16 cellular contexts compared by ENCODE assay signal in the genomic region with DNA sequence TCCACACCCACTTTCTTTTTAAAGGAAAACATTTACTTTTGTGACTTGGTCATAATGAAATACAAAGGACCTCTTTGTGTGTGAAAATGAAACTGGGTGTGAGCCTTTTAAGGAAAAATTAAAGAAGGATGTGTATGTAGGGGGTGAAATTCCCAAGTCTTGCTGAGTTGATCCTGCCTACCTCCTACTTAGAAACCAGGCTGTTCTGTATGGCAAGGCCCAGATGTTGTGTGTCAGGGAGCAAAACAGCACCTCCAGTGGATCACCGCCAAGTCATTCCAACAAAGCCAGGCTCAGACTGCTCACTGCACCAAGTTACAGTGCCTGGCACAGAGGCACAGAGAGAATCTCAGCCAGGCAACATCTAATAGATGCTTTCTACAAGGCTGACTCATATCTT.
A peak's percentile ranks its signal among the peaks of the same experiment; 100 is the strongest.
DNase-seq lines count a peak whose midpoint lies in the region; ATAC-seq and FAIRE-seq lines count a peak whose summit lies in the region.
"Had no signal": no experiment of that assay in that cellular context is flagged by ENCODE, and none has a peak within 500 bp of the region (broad histone marks: within the 10 kb centered on the region; RNA-seq: fewer than 3 reads in every experiment).

No MANE protein-coding gene starts in this region.

- H3K4me2 ChIP-seq in neuronal stem cell (ENCODE audit: insufficient read depth, low read length, poor library complexity, severe bottlenecking): no peak overlapping the region

- no peak for FAIRE-seq in small intestine (lab: Jason Lieb, UNC)
- FAIRE-seq: kidney had no signal

- DNase-seq in MG63 (peak; percentile 39), cerebellar cortex (ENCODE audit: low spot score) (peak; percentile 1), hypothalamus (lab: John Stamatoyannopoulos, UW) (peak in 39 of 51 donors; percentile 1 to 57 (median 27)), superior temporal gyrus (ENCODE audit: extremely low spot score) (peak; percentile 79), neuronal stem cell (ENCODE audit: low spot score) (no peak), small intestine (no peak)
- DNase-seq: amniotic stem cell; CD4-positive, CD25-positive, alpha-beta regulatory T cell; kidney; NCI-H1092 treated with DMSO at 0.1 percent for 48 hours; NCI-H524 had no signal

- H4K8ac ChIP-seq in neuronal stem cell (ENCODE audit: low read depth, low read length): no peak overlapping the region

- H3K36me3 ChIP-seq in MG63 (no peaks in the 10 kb centered on the region), neuronal stem cell (replicated peaks in 1 of 2; ENCODE audit: control insufficient read depth in 2 of 2, insufficient read depth in 2 of 2, low read length in 2 of 2) (no peaks in the 10 kb centered on the region), small intestine (ENCODE audit: control insufficient read depth in 2 of 2, insufficient read depth in 2 of 2, low read length in 2 of 2) (no peaks in the 10 kb centered on the region)
- H3K36me3 ChIP-seq: SJSA1 had no signal

- H3K9me3 ChIP-seq in MG63 (no peaks in the 10 kb centered on the region), neuronal stem cell (replicated peaks in 1 of 2; ENCODE audit: control insufficient read depth in 2 of 2, insufficient read depth in 1 of 2, low read depth in 1 of 2, low read length in 2 of 2) (no peaks in the 10 kb centered on the region), small intestine (ENCODE audit: control insufficient read depth, low read depth) (no peaks in the 10 kb centered on the region)

- H3K4me1 ChIP-seq in neuronal stem cell (ENCODE audit: control insufficient read depth in 2 of 2, insufficient read depth in 1 of 2, low read depth in 1 of 2, low read length in 2 of 2) (peaks cover 0 to 4% of the 10 kb centered on the region in 2 donors), small intestine (ENCODE audit: control insufficient read depth in 2 of 2, insufficient read depth in 1 of 2, low read depth in 1 of 2, low read length in 1 of 2) (no peaks in the 10 kb centered on the region)
- H3K4me1 ChIP-seq: SJSA1 had no signal

- no peak overlapping the region for H2AFZ ChIP-seq in neuronal stem cell (ENCODE audit: low read length)

- ATAC-seq in GM21367 (IDR thresholded peaks at IDR 0.05; ENCODE audit: unreplicated experiment): no peak
- no peak for ATAC-seq in HG03139 (IDR thresholded peaks at IDR 0.05; ENCODE audit: unreplicated experiment)
- ATAC-seq: esophagus mucosa had no signal

- H3K27me3 ChIP-seq in MG63: no peaks in the 10 kb centered on the region
- no peaks in the 10 kb centered on the region for H3K27me3 ChIP-seq in neuronal stem cell (ENCODE audit: control insufficient read depth in 3 of 3, insufficient read depth in 3 of 3, low read depth in 1 of 3, low read length in 3 of 3)
- H3K27me3 ChIP-seq in small intestine (ENCODE audit: control insufficient read depth in 2 of 2, insufficient read depth in 2 of 2, low read length in 2 of 2): no peaks in the 10 kb centered on the region
- H3K27me3 ChIP-seq: SJSA1 had no signal

- H3K23ac ChIP-seq in neuronal stem cell (ENCODE audit: low read depth, low read length, poor library complexity): no peak overlapping the region

- WGBS in neuronal stem cell (ENCODE audit: extremely low coverage in 2 of 2, insufficient read length in 2 of 2, insufficient replicate concordance in 1 of 2), 2 donors: no CpG with 5 or more reads among the region's 1 CpG
- 63 to 89% (median 85%) methylated on average over 1 of the region's 1 CpG for WGBS in small intestine, 3 donors

- H3K14ac ChIP-seq in neuronal stem cell (ENCODE audit: low read length): no peak overlapping the region

- no peak overlapping the region for H3K27ac ChIP-seq in neuronal stem cell (replicated peaks; ENCODE audit: low read length)
- H3K27ac ChIP-seq in small intestine (ENCODE audit: low read depth in 1 of 2, low read length in 1 of 2): no peak overlapping the region
- H3K27ac ChIP-seq: SJSA1, VCaP had no signal

- no peak overlapping the region for H2BK15ac ChIP-seq in neuronal stem cell (ENCODE audit: low read length)

- no peak overlapping the region for H3K9ac ChIP-seq in neuronal stem cell (ENCODE audit: low read depth, low read length, poor library complexity)

- no peak overlapping the region for H2BK120ac ChIP-seq in neuronal stem cell (ENCODE audit: low read depth, low read length)

- H3K4me3 ChIP-seq in MG63 (no peak overlapping the region), neuronal stem cell (ENCODE audit: low read length in 2 of 2) (no peak overlapping the region), small intestine (ENCODE audit: low read depth in 1 of 2, low read length in 2 of 2) (no peak overlapping the region)
- H3K4me3 ChIP-seq: SJSA1 had no signal

- no peak overlapping the region for H3K18ac ChIP-seq in neuronal stem cell (ENCODE audit: low read length)

- no peak overlapping the region for H2BK5ac ChIP-seq in neuronal stem cell (ENCODE audit: low read length)

- H3K4ac ChIP-seq in neuronal stem cell (ENCODE audit: low read length): no peak overlapping the region

- H2BK12ac ChIP-seq in neuronal stem cell (ENCODE audit: low read length): no peak overlapping the region

- no peaks in the 10 kb centered on the region for H3K79me1 ChIP-seq in neuronal stem cell (ENCODE audit: low read depth, low read length)

- no peak overlapping the region for H2AK5ac ChIP-seq in neuronal stem cell (ENCODE audit: low read depth, low read length)

- no peak overlapping the region for H4K91ac ChIP-seq in neuronal stem cell (ENCODE audit: low read depth, low read length, poor library complexity)

Comparison
In these comparisons a context has a peak if more than half of its experiments do, and no peak if none do; other contexts are left out.
1. DNase-seq: peak in MG63 (single experiment), cerebellar cortex (single experiment), hypothalamus (39 of 51) and superior temporal gyrus (single experiment); none in neuronal stem cell (single experiment) and small intestine (single experiment).